8 cellular contexts compared by ENCODE assay signal in the genomic region with DNA sequence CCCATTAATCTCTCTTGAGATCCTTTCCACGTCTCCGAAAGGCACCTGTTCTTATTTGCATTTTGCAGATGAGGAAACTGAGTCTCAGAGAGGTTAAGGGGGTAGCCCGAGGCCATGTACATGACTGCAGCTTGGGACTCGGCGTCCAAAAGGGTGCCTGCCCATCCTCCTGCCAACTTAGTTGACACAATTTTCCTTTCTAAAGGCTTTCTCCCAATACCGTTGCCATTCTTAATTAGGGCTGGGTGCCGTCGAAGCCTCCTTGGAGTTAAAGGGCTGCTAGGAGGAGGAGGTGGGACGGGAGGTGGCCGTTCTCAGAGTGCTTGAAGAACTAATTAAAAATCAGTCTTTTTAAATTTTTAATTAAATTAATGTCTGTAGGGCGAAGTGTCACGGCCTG. TPM values are rescaled to one million over a fixed set of nuclear protein-coding genes. Genes with fewer than 3 reads are reported as not detected.
A peak's percentile ranks its signal among the peaks of the same experiment; 100 is the strongest.
DNase-seq lines count a peak whose midpoint lies in the region; ATAC-seq and TF ChIP-seq lines count a peak whose summit lies in the region.

No MANE protein-coding gene starts in this region.

- no peak overlapping the region for H3K27ac ChIP-seq in right cardiac atrium (ENCODE audit: low read length)
- H3K27ac ChIP-seq in breast epithelium: peak overlapping the region; percentile 79 to 86
- H3K27ac ChIP-seq in mucosa of rectum (ENCODE audit: low read depth in 2 of 2, low read length in 2 of 2): peak overlapping the region in 1 of 2 donors; percentile 77
- H3K27ac ChIP-seq in uterus: peak overlapping the region; percentile 73 to 79

- H3K4me3 ChIP-seq in right cardiac atrium (ENCODE audit: low read length) (peak overlapping the region; percentile 90), breast epithelium (peak overlapping the region; percentile 93 to 100 (median 100)), mucosa of rectum (ENCODE audit: low read length in 2 of 2) (peak overlapping the region; percentile 50 to 97), uterus (peak overlapping the region; percentile 79 to 99)

- no peak for DNase-seq in right cardiac atrium
- no peak for DNase-seq in left ventricle myocardium superior
- DNase-seq in breast epithelium (ENCODE audit: low spot score in 2 of 2): no peak
- no peak for DNase-seq in uterus
- no peak for DNase-seq in NCI-H128 (lab: John Stamatoyannopoulos, UW; ENCODE audit: unreplicated experiment)
- DNase-seq in NCI-H1436 (lab: John Stamatoyannopoulos, UW): no peak
- no peak for DNase-seq in DMS114 treated with DMSO at 0.1 percent for 48 hours (lab: John Stamatoyannopoulos, UW; ENCODE audit: unreplicated experiment)

- no peaks in the 10 kb centered on the region for H3K27me3 ChIP-seq in right cardiac atrium (ENCODE audit: control insufficient read depth, insufficient read depth)
- H3K27me3 ChIP-seq in breast epithelium: no peaks in the 10 kb centered on the region
- no peaks in the 10 kb centered on the region for H3K27me3 ChIP-seq in mucosa of rectum (ENCODE audit: control insufficient read depth in 2 of 2, insufficient read depth in 2 of 2, low read length in 2 of 2)
- no peaks in the 10 kb centered on the region for H3K27me3 ChIP-seq in uterus

- 54% methylated on average over 12 of the region's 12 CpGs for WGBS in right cardiac atrium

- no peak overlapping the region for H3K9ac ChIP-seq in mucosa of rectum (ENCODE audit: low read depth in 1 of 2, low read length in 2 of 2)

- H3K36me3 ChIP-seq in breast epithelium (no peaks in the 10 kb centered on the region), mucosa of rectum (ENCODE audit: control insufficient read depth in 2 of 2, insufficient read depth in 2 of 2, low read length in 2 of 2) (no peaks in the 10 kb centered on the region), uterus (no peaks in the 10 kb centered on the region)

- H3K4me1 ChIP-seq in right cardiac atrium (ENCODE audit: control insufficient read depth, insufficient read depth, low read length) (no peaks in the 10 kb centered on the region), breast epithelium (peaks cover 0 to 4% of the 10 kb centered on the region in 2 donors), mucosa of rectum (ENCODE audit: control insufficient read depth in 2 of 2, insufficient read depth in 2 of 2, low read length in 2 of 2) (peaks cover 15 to 18% of the 10 kb centered on the region in 2 donors), uterus (peaks cover 0 to 11% of the 10 kb centered on the region in 2 donors)

- H3K9me3 ChIP-seq in right cardiac atrium (ENCODE audit: control insufficient read depth, low read length) (no peaks in the 10 kb centered on the region), breast epithelium (no peaks in the 10 kb centered on the region), mucosa of rectum (ENCODE audit: control insufficient read depth in 2 of 2, low read length in 2 of 2) (no peaks in the 10 kb centered on the region), uterus (no peaks in the 10 kb centered on the region)

- TF ChIP-seq CTCF in breast epithelium (IDR thresholded peaks at IDR 0.05) (no peak), uterus (IDR thresholded peaks at IDR 0.05) (no peak)

- TF ChIP-seq POLR2A in breast epithelium (IDR thresholded peaks at IDR 0.05) (no peak), uterus (IDR thresholded peaks at IDR 0.05) (no peak)

- intact Hi-C loops in right cardiac atrium (cut with DNase I) (loop anchor here in 1 of 4 donors (10.0 kb wide), 1 partner anchor 133 kb away; no protein-coding TSS in a partner anchor), left ventricle myocardium superior (cut with micrococcal nuclease) (no loop called here), breast epithelium (cut with DNase I; ENCODE audit: low total_unique reads) (loop anchor here (5.0 kb wide), 1 partner anchor 131 kb away; no protein-coding TSS in a partner anchor), uterus (cut with DNase I; ENCODE audit: low total_unique reads) (no loop called here)

- ATAC-seq in right cardiac atrium (no peak), left ventricle myocardium superior (no peak)

RNA-seq across cellular contexts. Expression of a gene that starts 0.5 kb away (rescaled TPM):
- total RNA-seq in right cardiac atrium (10 to 100 TPM in 2 of 4 donors, 1 to 10 TPM in 2; 7.9 to 10.7 (median 9.9) TPM), left ventricle myocardium superior (7.2 TPM), breast epithelium (10 to 100 TPM; 24.3 to 26.9 (median 24.6) TPM), uterus (10 to 100 TPM; 13.1 to 49.4 (median 28.0) TPM)
- 16.7 TPM for polyA plus RNA-seq in right cardiac atrium

RNA-seq across cellular contexts. Expression of a gene that starts 30.7 kb away (rescaled TPM):
- total RNA-seq in right cardiac atrium: 1 to 10 TPM; 1.4 to 3.2 (median 1.8) TPM
- polyA plus RNA-seq in right cardiac atrium: 4.7 TPM
- total RNA-seq in left ventricle myocardium superior: 1.0 TPM
- total RNA-seq in breast epithelium: 1 to 10 TPM; 4.2 to 7.5 (median 7.3) TPM
- total RNA-seq in uterus: 10 to 100 TPM in 1 of 4 donors, 1 to 10 TPM in 1, under 1 TPM in 1, not detected in 1; 0.26 to 80.7 (median 4.3) TPM
